In genomic region chr1:45843474-45843905, GRCh38 we compare ENCODE assay signal across 11 cellular contexts. TPM values are rescaled to one million over a fixed set of nuclear protein-coding genes. Genes with fewer than 3 reads are reported as not detected.
A peak's percentile ranks its signal among the peaks of the same experiment; 100 is the strongest.
DNase-seq lines count a peak whose midpoint lies in the region; ATAC-seq and TF ChIP-seq lines count a peak whose summit lies in the region.
"Had no signal": no experiment of that assay in that cellular context is flagged by ENCODE, and none has a peak within 500 bp of the region (broad histone marks: within the 10 kb centered on the region; RNA-seq: fewer than 3 reads in every experiment).

No MANE protein-coding gene starts in this region.

- DNase-seq in HT1080 (ENCODE audit: low read depth) (peak; percentile 24), WTC11 (ENCODE audit: low spot score) (no peak), iris pigment epithelial cell (ENCODE audit: low read depth) (peak; percentile 60), NCI-H510A treated with DMSO at 0.1 percent for 48 hours (lab: John Stamatoyannopoulos, UW) (no peak), NK-92 (lab: John Stamatoyannopoulos, UW; ENCODE audit: unreplicated experiment) (no peak), DMS 273 (lab: John Stamatoyannopoulos, UW; ENCODE audit: unreplicated experiment) (no peak)
- DNase-seq: body of pancreas, NCI-H345 had no signal

- TF ChIP-seq CTCF in C4-2B (conservative IDR thresholded peaks at IDR 0.05) (peak; percentile 32), WTC11 (IDR thresholded peaks at IDR 0.05) (no peak)

- H3K27ac Mint-ChIP-seq in WTC11, result peak overlapping the region; percentile 22; the same call in 1 of the 2 replicates

- CTCF ChIA-PET in WTC11 (lab: Charles Lee), result no interaction called here

- peaks cover 2% of the 10 kb centered on the region; the same call in 1 of the 2 replicates for H3K36me3 Mint-ChIP-seq in WTC11

- no peak overlapping the region for H3K27ac ChIP-seq in C4-2B
- H3K27ac ChIP-seq: body of pancreas, parathyroid adenoma had no signal

- no peaks in the 10 kb centered on the region for H3K27me3 Mint-ChIP-seq in WTC11 (ENCODE audit: low read depth)

- H3K9me3 Mint-ChIP-seq in WTC11, result peaks cover 2% of the 10 kb centered on the region

- H3K4me1 Mint-ChIP-seq in WTC11, result peaks cover 14% of the 10 kb centered on the region

- H3K4me3 Mint-ChIP-seq in WTC11, result no peak overlapping the region

- ATAC-seq in WTC11, result no peak
- no peak for ATAC-seq in HG02973 (IDR thresholded peaks at IDR 0.05; ENCODE audit: unreplicated experiment)
- ATAC-seq: body of pancreas had no signal

- POLR2A ChIA-PET in WTC11 (lab: Charles Lee), result no interaction called here

TF ChIP-seq in WTC11, 78 proteins besides CTCF, POLR2A, EP300 and RAD21:
- TF ChIP-seq ZNF317 (CRISPR knock-in tag; IDR thresholded peaks at IDR 0.05; ENCODE audit: borderline replicate concordance, low read depth) (no peak), SP1 (CRISPR knock-in tag; conservative IDR thresholded peaks at IDR 0.05) (no peak)

RNA-seq across cellular contexts. Expression of gene MAST2, which starts 40.1 kb away (rescaled TPM):
- total RNA-seq in HT1080 (2014; rRNA removed; shearing (Covaris generic)), result 19.3 and 21.3 TPM in 2 replicates
- 17.3 and 18.5 TPM in 2 replicates for polyA plus RNA-seq in HT1080 (2015; cell fraction: cytosol; rRNA removed)
- polyA plus RNA-seq in HT1080 (2015; cell fraction: nucleus; rRNA removed), result 59.3 and 63.0 TPM in 2 replicates
- total RNA-seq in WTC11 (2021), result 27.8 to 37.2 TPM (median 30.7 TPM) in 3 replicates

Comparison
In these comparisons a context has a peak if more than half of its experiments do, and no peak if none do; other contexts are left out.
1. DNase-seq: peak in HT1080 (single experiment) and iris pigment epithelial cell (single experiment); none in WTC11 (single experiment), NCI-H510A treated with DMSO at 0.1 percent for 48 hours (single experiment), NK-92 (single experiment) and DMS 273 (single experiment).